In genomic region chr20:23151008-23151703, GRCh38 we compare ENCODE assay signal across 23 cellular contexts.
DNase-seq lines count a peak whose midpoint lies in the region; ATAC-seq and TF ChIP-seq lines count a peak whose summit lies in the region.
"Had no signal": no experiment of that assay in that cellular context is flagged by ENCODE, and none has a peak within 500 bp of the region (broad histone marks: within the 10 kb centered on the region; RNA-seq: fewer than 3 reads in every experiment).

No MANE protein-coding gene starts in this region.

- H3K9me3 ChIP-seq in heart right ventricle, result no peaks in the 10 kb centered on the region
- no peaks in the 10 kb centered on the region for H3K9me3 ChIP-seq in ascending aorta
- H3K9me3 ChIP-seq: A549, SJCRH30, upper lobe of right lung had no signal

- no peak for DNase-seq in heart right ventricle
- DNase-seq in Right ventricle myocardium superior, result no peak
- DNase-seq in ascending aorta (ENCODE audit: low spot score in 2 of 2), result no peak
- no peak for DNase-seq in nephron progenitor cell
- DNase-seq in type B pancreatic cell (ENCODE audit: extremely low spot score, unreplicated experiment), result peak; percentile 40
- no peak for DNase-seq in natural killer cell treated with Interleukin-12 subunit alpha and Interleukin-12 subunit beta and Interleukin-15 and Interleukin-18, amount 100 ng/mL, for 72 hours (ENCODE audit: low spot score)
- no peak for DNase-seq in GM03348 (ENCODE audit: low spot score)
- no peak for DNase-seq in NCI-H524 treated with DMSO at 0.1 percent for 48 hours (lab: John Stamatoyannopoulos, UW)
- DNase-seq: activated CD4-positive, CD25-positive, alpha-beta regulatory T cell; activated gamma-delta T cell; amygdala; CD4-positive, CD25-positive, alpha-beta regulatory T cell; DMS79 treated with DMSO at 0.1 percent for 48 hours; left ventricle myocardium superior; NCI-H1092; NCI-H2081 treated with DMSO at 0.1 percent for 48 hours; NCI-H524; SJCRH30; T-helper 2 cell; upper lobe of right lung had no signal

- H3K4me3 ChIP-seq in heart right ventricle (no peak overlapping the region), ascending aorta (no peak overlapping the region)
- H3K4me3 ChIP-seq: A549, SJCRH30, upper lobe of right lung had no signal

- H3K4me1 ChIP-seq in heart right ventricle (peaks cover 18 to 92% (median 63%) of the 10 kb centered on the region in 9 donors), ascending aorta (peaks cover 25 to 83% of the 10 kb centered on the region in 2 donors)

- H3K27me3 Mint-ChIP-seq in nephron progenitor cell (ENCODE audit: low read depth, poor library complexity) (peaks cover 4% of the 10 kb centered on the region), type B pancreatic cell (peaks cover 3% of the 10 kb centered on the region)
- H3K27me3 Mint-ChIP-seq in natural killer cell treated with Interleukin-12 subunit alpha and Interleukin-12 subunit beta and Interleukin-15 and Interleukin-18, amount 100 ng/mL, for 72 hours, result peaks cover 2 to 13% of the 10 kb centered on the region in 2 donors
- H3K27me3 Mint-ChIP-seq: IgD-negative memory B cell had no signal

- H3K36me3 ChIP-seq in heart right ventricle (no peaks in the 10 kb centered on the region), ascending aorta (no peaks in the 10 kb centered on the region)
- H3K36me3 ChIP-seq: SJCRH30, upper lobe of right lung had no signal

- H3K4me1 Mint-ChIP-seq in nephron progenitor cell (peaks cover 45% of the 10 kb centered on the region), type B pancreatic cell (ENCODE audit: unreplicated experiment) (peaks cover 27% of the 10 kb centered on the region)
- peaks cover 27 to 30% of the 10 kb centered on the region in 2 donors for H3K4me1 Mint-ChIP-seq in natural killer cell treated with Interleukin-12 subunit alpha and Interleukin-12 subunit beta and Interleukin-15 and Interleukin-18, amount 100 ng/mL, for 72 hours (ENCODE audit: low read depth in 2 of 2)
- H3K4me1 Mint-ChIP-seq: IgD-negative memory B cell had no signal

- peak overlapping the region in 8 of 10 donors; percentile 46 to 89 (median 77) for H3K27ac ChIP-seq in heart right ventricle
- peak overlapping the region; percentile 93 to 96 for H3K27ac ChIP-seq in ascending aorta

- H3K4me3 Mint-ChIP-seq in nephron progenitor cell (no peak overlapping the region), type B pancreatic cell (no peak overlapping the region)
- H3K4me3 Mint-ChIP-seq in natural killer cell treated with Interleukin-12 subunit alpha and Interleukin-12 subunit beta and Interleukin-15 and Interleukin-18, amount 100 ng/mL, for 72 hours, result no peak overlapping the region
- H3K4me3 Mint-ChIP-seq: CD4-positive, CD25-positive, alpha-beta regulatory T cell; IgD-negative memory B cell; stimulated activated effector memory CD8-positive, alpha-beta T cell treated with anti-CD3 and anti-CD28 coated beads, Interleukin-12 subunit alpha, Interleukin-12 subunit beta, amount 100 ng/mL, for 72 hours had no signal

- TF ChIP-seq CTCF in heart right ventricle (IDR thresholded peaks at IDR 0.05) (no peak), ascending aorta (IDR thresholded peaks at IDR 0.05) (no peak), nephron progenitor cell (IDR thresholded peaks at IDR 0.05) (no peak), type B pancreatic cell (conservative IDR thresholded peaks at IDR 0.05) (no peak)

- H3K9me3 Mint-ChIP-seq in nephron progenitor cell, result peaks cover 10% of the 10 kb centered on the region
- H3K9me3 Mint-ChIP-seq in type B pancreatic cell, result no peaks in the 10 kb centered on the region
- H3K9me3 Mint-ChIP-seq in natural killer cell treated with Interleukin-12 subunit alpha and Interleukin-12 subunit beta and Interleukin-15 and Interleukin-18, amount 100 ng/mL, for 72 hours, result no peaks in the 10 kb centered on the region
- H3K9me3 Mint-ChIP-seq: CD4-positive, CD25-positive, alpha-beta regulatory T cell; IgD-negative memory B cell; stimulated activated effector memory CD8-positive, alpha-beta T cell treated with anti-CD3 and anti-CD28 coated beads, Interleukin-12 subunit alpha, Interleukin-12 subunit beta, amount 100 ng/mL, for 72 hours had no signal

- H3K27ac Mint-ChIP-seq in nephron progenitor cell, result peak overlapping the region; percentile 46
- peak overlapping the region; percentile 12 for H3K27ac Mint-ChIP-seq in type B pancreatic cell
- peak overlapping the region in 1 of 2 donors; percentile 18 for H3K27ac Mint-ChIP-seq in natural killer cell treated with Interleukin-12 subunit alpha and Interleukin-12 subunit beta and Interleukin-15 and Interleukin-18, amount 100 ng/mL, for 72 hours
- H3K27ac Mint-ChIP-seq: CD4-positive, CD25-positive, alpha-beta regulatory T cell; stimulated activated effector memory CD8-positive, alpha-beta T cell treated with anti-CD3 and anti-CD28 coated beads, Interleukin-12 subunit alpha, Interleukin-12 subunit beta, amount 100 ng/mL, for 72 hours had no signal

- H3K36me3 Mint-ChIP-seq in nephron progenitor cell (ENCODE audit: low read depth) (no peaks in the 10 kb centered on the region), type B pancreatic cell (no peaks in the 10 kb centered on the region)
- no peaks in the 10 kb centered on the region for H3K36me3 Mint-ChIP-seq in natural killer cell treated with Interleukin-12 subunit alpha and Interleukin-12 subunit beta and Interleukin-15 and Interleukin-18, amount 100 ng/mL, for 72 hours
- H3K36me3 Mint-ChIP-seq: CD4-positive, CD25-positive, alpha-beta regulatory T cell; IgD-negative memory B cell; stimulated activated effector memory CD8-positive, alpha-beta T cell treated with anti-CD3 and anti-CD28 coated beads, Interleukin-12 subunit alpha, Interleukin-12 subunit beta, amount 100 ng/mL, for 72 hours had no signal

- H3K27me3 ChIP-seq in heart right ventricle (no peaks in the 10 kb centered on the region), ascending aorta (no peaks in the 10 kb centered on the region)
- H3K27me3 ChIP-seq: SJCRH30, upper lobe of right lung had no signal

- intact Hi-C loops in heart right ventricle (cut with DNase I) (no loop called here), Right ventricle myocardium superior (cut with DNase I) (no loop called here), ascending aorta (cut with DNase I) (loop anchor here (5.0 to 10.0 kb wide), 2 partner anchors 471 to 1904 kb away; partner anchors contain the start of gene ACSS1)

- ATAC-seq in heart right ventricle (no peak), Right ventricle myocardium superior (ENCODE audit: poor library complexity) (no peak)
- no peak for ATAC-seq in natural killer cell treated with Interleukin-12 subunit alpha and Interleukin-12 subunit beta and Interleukin-15 and Interleukin-18, amount 100 ng/mL, for 72 hours
- ATAC-seq: A549; stimulated activated effector memory CD8-positive, alpha-beta T cell treated with anti-CD3 and anti-CD28 coated beads, Interleukin-12 subunit alpha, Interleukin-12 subunit beta, amount 100 ng/mL, for 72 hours; upper lobe of right lung had no signal

- 91 to 96% methylated on average over 8 of the region's 8 CpGs for WGBS in heart right ventricle, 2 donors
